ENCODE assay signal across 8 cellular contexts in the genomic region with DNA sequence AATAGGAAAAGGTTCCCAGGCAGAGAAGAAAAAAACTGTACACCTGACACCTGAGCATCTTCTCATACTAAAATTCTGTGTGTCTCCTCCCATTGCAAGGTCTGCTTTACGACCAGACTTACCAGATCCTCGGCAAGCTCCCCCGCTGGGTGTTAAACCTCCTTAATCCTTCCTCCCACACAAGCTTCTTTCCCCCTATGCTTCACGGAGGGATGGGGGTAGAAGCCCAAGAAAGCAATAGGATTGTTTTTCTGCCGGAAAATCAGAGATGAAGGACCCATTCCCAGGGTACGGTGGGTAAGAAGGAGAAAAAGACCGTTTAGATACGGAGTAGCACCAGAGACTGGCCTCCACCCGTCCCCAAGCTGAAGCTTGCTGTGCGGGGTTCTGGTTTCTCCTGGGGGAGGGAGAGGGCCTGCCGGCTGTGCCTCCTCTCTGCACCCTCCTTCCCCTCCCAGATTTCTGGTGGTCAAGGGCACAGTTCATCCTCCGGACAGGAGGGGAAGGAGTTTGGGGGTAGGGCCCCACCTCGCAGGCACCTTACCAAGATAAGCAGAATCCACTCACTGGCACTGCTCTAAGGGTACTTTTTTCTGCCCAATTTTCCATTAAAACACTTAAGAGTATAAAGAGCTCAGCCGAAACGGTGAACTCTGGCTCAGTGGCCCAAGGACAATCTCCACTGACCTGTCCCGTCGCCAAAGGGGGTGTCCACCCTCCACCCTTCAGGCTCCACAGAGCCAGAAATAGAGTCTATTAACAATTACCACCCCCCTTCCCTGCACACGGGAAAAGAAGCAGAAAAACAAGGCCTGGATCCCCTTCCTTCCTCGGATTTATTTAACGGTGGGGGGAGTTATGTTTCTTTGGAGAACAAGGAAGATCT. TPM values are rescaled to one million over a fixed set of nuclear protein-coding genes. Genes with fewer than 3 reads are reported as not detected.
DNase-seq lines count a peak whose midpoint lies in the region; ATAC-seq and TF ChIP-seq lines count a peak whose summit lies in the region.

No MANE protein-coding gene starts in this region.

- no peaks in the 10 kb centered on the region for H3K9me3 ChIP-seq in A673 (ENCODE audit: low read depth, low read length, poor library complexity, severe bottlenecking)
- no peaks in the 10 kb centered on the region for H3K9me3 ChIP-seq in Peyer's patch

- H3K27me3 ChIP-seq in A673 (replicated peaks; ENCODE audit: insufficient read depth, low read depth, low read length, poor library complexity) (no peaks in the 10 kb centered on the region), Peyer's patch (no peaks in the 10 kb centered on the region)

- no peak for TF ChIP-seq CTCF in A673 (conservative IDR thresholded peaks at IDR 0.05; ENCODE audit: low read depth, low read length)
- TF ChIP-seq CTCF in GM13976 (IDR thresholded peaks at IDR 0.05; ENCODE audit: borderline replicate concordance, control extremely low read depth, extremely low read depth, insufficient read depth, missing control alignments), result no peak
- TF ChIP-seq CTCF in Peyer's patch (IDR thresholded peaks at IDR 0.05), result no peak
- no peak for TF ChIP-seq CTCF in astrocyte of the spinal cord (IDR thresholded peaks at IDR 0.05; ENCODE audit: low read depth, low read length)

- H3K4me1 ChIP-seq in A673 (ENCODE audit: insufficient read depth, low read length, poor library complexity, severe bottlenecking) (peaks cover 14% of the 10 kb centered on the region), Peyer's patch (peaks cover 0 to 23% (median 4%) of the 10 kb centered on the region in 4 donors)

- no peak for TF ChIP-seq POLR2A in Peyer's patch (IDR thresholded peaks at IDR 0.05)

- CTCF ChIA-PET in A673 (lab: Charles Lee), result interaction anchor here (0.6 kb wide), 1 partner anchor 202 kb away, joined by 4 read pairs; no protein-coding TSS in a partner anchor

- DNase-seq in A673 (ENCODE audit: low spot score) (peak; percentile 90), GM13976 (ENCODE audit: low spot score) (peak; percentile 26), Peyer's patch (peak; percentile 36 to 59 (median 57)), astrocyte of the spinal cord (ENCODE audit: low read depth, low spot score) (peak; percentile 24), iris pigment epithelial cell (ENCODE audit: low read depth) (peak; percentile 39), NCI-H774 (lab: John Stamatoyannopoulos, UW) (no peak)
- peak; percentile 44 for DNase-seq in stimulated activated CD8-positive, alpha-beta memory T cell treated with anti-CD3 and anti-CD28 coated beads, Interleukin-4, amount 100 ng/mL, for 48 hours

- H3K27ac ChIP-seq in A673 (ENCODE audit: low read depth, low read length, poor library complexity, severe bottlenecking) (peak overlapping the region; percentile 100), Peyer's patch (peak overlapping the region; percentile 98 to 100 (median 99))

- BruUV-seq in A673 (replicated peaks; lab: Mats Ljungman, UMichigan), result no TSS peak

- POLR2A ChIA-PET in A673 (lab: Charles Lee; ENCODE audit: low non-redundant PET), result interaction anchor here (0.6 to 1.5 kb wide), 4 partner anchors 9 to 144 kb away, joined by 3 to 12 read pairs (median 5); partner anchors contain the start of genes PMM1 and TEF

- H3K4me3 ChIP-seq in A673 (ENCODE audit: low read depth, low read length, poor library complexity, severe bottlenecking), result peak overlapping the region; percentile 100
- H3K4me3 ChIP-seq in Peyer's patch, result peak overlapping the region; percentile 75 to 89 (median 84)
- H3K4me3 ChIP-seq in astrocyte of the spinal cord (ENCODE audit: low read depth, low read length), result peak overlapping the region; percentile 99

- no peak for ATAC-seq in GM21723 (IDR thresholded peaks at IDR 0.05; ENCODE audit: unreplicated experiment)

- in situ Hi-C loops in GM13976 (cut with MboI; ENCODE audit: low sequenced_read_pairs, unreplicated experiment) (no loop called here), astrocyte of the spinal cord (cut with HindIII; ENCODE audit: low sequenced_read_pairs) (no loop called here)

- intact Hi-C loops in A673 (cut with micrococcal nuclease; ENCODE audit: unreplicated experiment), result loop anchor here (2.0 to 5.0 kb wide), 2 partner anchors 71 to 353 kb away; partner anchors contain the start of gene EP300

- H3K36me3 ChIP-seq in A673 (ENCODE audit: insufficient read depth, low read length, poor library complexity, severe bottlenecking) (peaks cover 27% of the 10 kb centered on the region), Peyer's patch (peaks cover 0 to 20% (median 0%) of the 10 kb centered on the region in 3 donors)

RNA-seq across cellular contexts. Expression of gene TOB2, which starts 1.2 kb away (rescaled TPM):
- total RNA-seq in A673 (2021) (48.1 and 53.8 TPM in 2 replicates), Peyer's patch (10 to 100 TPM; 18.2 to 78.6 (median 74.4) TPM)

RNA-seq across cellular contexts. Expression of gene PHF5A, which starts 23.1 kb away (rescaled TPM):
- total RNA-seq in A673 (2021), result 72.6 and 85.5 TPM in 2 replicates
- 10 to 100 TPM; 20.6 to 31.3 (median 23.0) TPM for total RNA-seq in Peyer's patch

RNA-seq across cellular contexts. Expression of gene ACO2, which starts 23.5 kb away (rescaled TPM):
- total RNA-seq in A673 (2021) (125 and 127 TPM in 2 replicates), Peyer's patch (100 to 1,000 TPM; 115 to 394 (median 356) TPM)
